8 cellular contexts compared by ENCODE assay signal in genomic region chr22:50304528-50305392, GRCh38. TPM values are rescaled to one million over a fixed set of nuclear protein-coding genes. Genes with fewer than 3 reads are reported as not detected.
A peak's percentile ranks its signal among the peaks of the same experiment; 100 is the strongest.
DNase-seq lines count a peak whose midpoint lies in the region; ATAC-seq and TF ChIP-seq lines count a peak whose summit lies in the region.

No MANE protein-coding gene starts in this region.

- TF ChIP-seq CTCF in SU-DHL-6 (IDR thresholded peaks at IDR 0.05; ENCODE audit: insufficient read depth, low read length, poor library complexity, severe bottlenecking) (no peak), BE2C (IDR thresholded peaks at IDR 0.05; ENCODE audit: low read depth, low read length) (no peak)

- H3K27me3 ChIP-seq in GM23248 (replicated peaks; ENCODE audit: insufficient read depth) (no peaks in the 10 kb centered on the region), SU-DHL-6 (ENCODE audit: low read length) (no peaks in the 10 kb centered on the region), BE2C (no peaks in the 10 kb centered on the region)

- H3K4me3 ChIP-seq in GM23248 = peak overlapping the region; percentile 92
- no peak overlapping the region for H3K4me3 ChIP-seq in SU-DHL-6 (ENCODE audit: insufficient read depth, low read length, poor library complexity, severe bottlenecking)
- peak overlapping the region; percentile 61 to 93 (median 79) for H3K4me3 ChIP-seq in skin epidermis
- no peak overlapping the region for H3K4me3 ChIP-seq in BE2C (ENCODE audit: low read depth, low read length)

- H4K20me1 ChIP-seq in GM23248 (ENCODE audit: insufficient read depth) (no peaks in the 10 kb centered on the region), SU-DHL-6 (ENCODE audit: low read depth, low read length) (no peaks in the 10 kb centered on the region)

- WGBS in GM23248 (ENCODE audit: low coverage in 1 of 2, low lambda C conversion rate in 2 of 2, missing lambda C conversion rate in 2 of 2), 2 experiments = 21 to 41% methylated on average over 17 to 19 of the region's 22 CpGs

- H3K4me2 ChIP-seq in GM23248 (ENCODE audit: unreplicated experiment) (peak overlapping the region; percentile 92), SU-DHL-6 (ENCODE audit: low read depth, low read length, poor library complexity, severe bottlenecking) (peak overlapping the region; percentile 74)

- H3K36me3 ChIP-seq in GM23248 (ENCODE audit: low read depth) = no peaks in the 10 kb centered on the region
- H3K36me3 ChIP-seq in SU-DHL-6 (ENCODE audit: low read length) = no peaks in the 10 kb centered on the region
- peaks cover 9% of the 10 kb centered on the region for H3K36me3 ChIP-seq in BE2C

- in situ Hi-C loops in GM23248 (cut with MboI) = no loop called here

- ATAC-seq in GM18520 (IDR thresholded peaks at IDR 0.05; ENCODE audit: unreplicated experiment) = no peak
- ATAC-seq in GM19452 (IDR thresholded peaks at IDR 0.05; ENCODE audit: unreplicated experiment) = no peak
- no peak for ATAC-seq in HG03378 (IDR thresholded peaks at IDR 0.05; ENCODE audit: unreplicated experiment)

- peak overlapping the region; percentile 89 for H3K27ac ChIP-seq in GM23248
- H3K27ac ChIP-seq in SU-DHL-6 (ENCODE audit: low read depth, low read length) = peak overlapping the region; percentile 97
- peak overlapping the region; percentile 75 to 99 (median 95) for H3K27ac ChIP-seq in skin epidermis

- peaks cover 12% of the 10 kb centered on the region for H3F3A ChIP-seq in GM23248 (ENCODE audit: insufficient read depth)
- peaks cover 46% of the 10 kb centered on the region for H3F3A ChIP-seq in SU-DHL-6 (ENCODE audit: insufficient read depth)

- DNase-seq in GM23248 (peak; percentile 69), glomerular visceral epithelial cell (ENCODE audit: extremely low spot score) (peak; percentile 61), BE2C (no peak)

- peaks cover 54% of the 10 kb centered on the region for H3K4me1 ChIP-seq in GM23248 (ENCODE audit: insufficient read depth)
- H3K4me1 ChIP-seq in BE2C = peaks cover 59% of the 10 kb centered on the region

- peak overlapping the region; percentile 94 for H3K9ac ChIP-seq in GM23248
- H3K9ac ChIP-seq in SU-DHL-6 (ENCODE audit: low read length) = peak overlapping the region; percentile 65

- no peaks in the 10 kb centered on the region for H3K9me2 ChIP-seq in GM23248 (ENCODE audit: insufficient read depth)
- H3K9me2 ChIP-seq in SU-DHL-6 (replicated peaks; ENCODE audit: insufficient read depth, low read length) = no peaks in the 10 kb centered on the region

- H2AFZ ChIP-seq in GM23248 (no peak overlapping the region), SU-DHL-6 (ENCODE audit: low read depth, low read length, severe bottlenecking) (no peak overlapping the region)

- H3K79me2 ChIP-seq in GM23248 (ENCODE audit: insufficient read depth) (peaks cover 72% of the 10 kb centered on the region), SU-DHL-6 (ENCODE audit: insufficient read depth, low read length) (no peaks in the 10 kb centered on the region)

- H3K9me3 ChIP-seq in GM23248 (ENCODE audit: low read depth) = no peaks in the 10 kb centered on the region
- H3K9me3 ChIP-seq in SU-DHL-6 (ENCODE audit: insufficient read depth, low read length) = no peaks in the 10 kb centered on the region
- no peaks in the 10 kb centered on the region for H3K9me3 ChIP-seq in BE2C

RNA-seq across cellular contexts. Expression of gene PLXNB2, which starts 2.7 kb away (rescaled TPM):
- 136 and 147 TPM in 2 replicates for total RNA-seq in GM23248 (2014; rRNA removed; shearing (Covaris generic))
- polyA plus RNA-seq in GM23248 (2016; fragmentation: Nextera tagmentation; extraction: Ambion mirVana) = 123 and 136 TPM in 2 replicates
- 287 TPM for polyA plus RNA-seq in BE2C (2012; ENCODE audit: insufficient read depth, insufficient read length, low read depth)

RNA-seq across cellular contexts. Expression of gene DENND6B, which starts 22.1 kb away (rescaled TPM):
- 3.3 and 5.7 TPM in 2 replicates for total RNA-seq in GM23248 (2014; rRNA removed; shearing (Covaris generic))
- 6.1 and 6.6 TPM in 2 replicates for polyA plus RNA-seq in GM23248 (2016; fragmentation: Nextera tagmentation; extraction: Ambion mirVana)
- 7.1 TPM for polyA plus RNA-seq in BE2C (2012; ENCODE audit: insufficient read depth, insufficient read length, low read depth)

RNA-seq across cellular contexts. Expression of gene MAPK11, which starts 34.6 kb away (rescaled TPM):
- 9.8 and 12.3 TPM in 2 replicates for total RNA-seq in GM23248 (2014; rRNA removed; shearing (Covaris generic))
- 1.0 and 1.2 TPM in 2 replicates for polyA plus RNA-seq in GM23248 (2016; fragmentation: Nextera tagmentation; extraction: Ambion mirVana)
- polyA plus RNA-seq in BE2C (2012; ENCODE audit: insufficient read depth, insufficient read length, low read depth) = 38.3 TPM

RNA-seq across cellular contexts. Expression of gene PPP6R2, which starts 38.4 kb away (rescaled TPM):
- 50.0 and 58.4 TPM in 2 replicates for total RNA-seq in GM23248 (2014; rRNA removed; shearing (Covaris generic))
- 22.2 and 22.3 TPM in 2 replicates for polyA plus RNA-seq in GM23248 (2016; fragmentation: Nextera tagmentation; extraction: Ambion mirVana)
- polyA plus RNA-seq in BE2C (2012; ENCODE audit: insufficient read depth, insufficient read length, low read depth) = 39.8 TPM

RNA-seq across cellular contexts. Expression of gene MAPK12, which starts 43.3 kb away (rescaled TPM):
- 22.8 and 28.7 TPM in 2 replicates for total RNA-seq in GM23248 (2014; rRNA removed; shearing (Covaris generic))
- polyA plus RNA-seq in GM23248 (2016; fragmentation: Nextera tagmentation; extraction: Ambion mirVana) = 20.7 and 23.2 TPM in 2 replicates
- polyA plus RNA-seq in BE2C (2012; ENCODE audit: insufficient read depth, insufficient read length, low read depth) = 189 TPM

Comparison
In these comparisons a context has a peak if more than half of its experiments do, and no peak if none do; other contexts are left out.
1. H3K4me3 ChIP-seq: peak in GM23248 (single experiment) and skin epidermis (7 of 7); none in SU-DHL-6 (single experiment) and BE2C (single experiment).
2. Peak in every context shown above with its lines, with median percentiles within 50 percentile points of each other: H3K27ac ChIP-seq.